In the genomic region with DNA sequence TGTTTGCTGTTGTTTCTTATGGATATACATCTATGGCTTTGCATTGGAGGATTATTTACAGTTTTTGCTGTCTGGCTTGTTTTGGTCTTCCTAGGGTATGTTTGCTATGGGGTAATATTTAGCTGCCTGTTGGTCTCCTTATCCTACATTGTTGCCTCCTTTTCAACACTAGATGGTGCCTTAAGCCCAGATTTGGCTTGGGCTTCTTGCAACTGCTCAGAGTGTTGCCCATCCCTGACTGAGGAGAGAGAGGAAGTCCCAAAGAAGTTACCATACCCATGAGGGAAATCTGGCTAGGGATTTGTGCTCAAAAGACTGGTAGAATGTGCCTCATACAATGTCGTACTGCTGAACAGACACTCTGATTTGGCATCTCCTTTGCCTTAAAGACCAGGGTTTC, we compare ENCODE assay signal across 9 cellular contexts.
DNase-seq lines count a peak whose midpoint lies in the region; ATAC-seq and TF ChIP-seq lines count a peak whose summit lies in the region.
"Had no signal": no experiment of that assay in that cellular context is flagged by ENCODE, and none has a peak within 500 bp of the region (broad histone marks: within the 10 kb centered on the region; RNA-seq: fewer than 3 reads in every experiment).

No MANE protein-coding gene starts in this region.

- ATAC-seq in left lobe of liver (peak; percentile 93), GM21737 (IDR thresholded peaks at IDR 0.05; ENCODE audit: unreplicated experiment) (no peak), HG02642 (IDR thresholded peaks at IDR 0.05; ENCODE audit: poor library complexity, unreplicated experiment) (no peak), HG02840 (IDR thresholded peaks at IDR 0.05; ENCODE audit: low FRiP score, unreplicated experiment) (no peak)
- ATAC-seq: naive thymus-derived CD4-positive, alpha-beta T cell had no signal

- DNase-seq in NCI-H524 (lab: John Stamatoyannopoulos, UW) (peak; percentile 43 to 64), NCI-H524 treated with DMSO at 0.1 percent for 48 hours (lab: John Stamatoyannopoulos, UW) (no peak), SKM-1 (lab: John Stamatoyannopoulos, UW; ENCODE audit: unreplicated experiment) (peak; percentile 20), left lobe of liver (ENCODE audit: low spot score) (no peak)

- peak; percentile 66 for TF ChIP-seq RAD21 in Ishikawa (IDR thresholded peaks at IDR 0.05; ENCODE audit: low read depth)

- TF ChIP-seq EP300 in Ishikawa (IDR thresholded peaks at IDR 0.05; ENCODE audit: borderline replicate concordance) = no peak

TF ChIP-seq in Ishikawa, 13 proteins besides CTCF, POLR2A, EP300 and RAD21:
- TF ChIP-seq, protein P1, sequence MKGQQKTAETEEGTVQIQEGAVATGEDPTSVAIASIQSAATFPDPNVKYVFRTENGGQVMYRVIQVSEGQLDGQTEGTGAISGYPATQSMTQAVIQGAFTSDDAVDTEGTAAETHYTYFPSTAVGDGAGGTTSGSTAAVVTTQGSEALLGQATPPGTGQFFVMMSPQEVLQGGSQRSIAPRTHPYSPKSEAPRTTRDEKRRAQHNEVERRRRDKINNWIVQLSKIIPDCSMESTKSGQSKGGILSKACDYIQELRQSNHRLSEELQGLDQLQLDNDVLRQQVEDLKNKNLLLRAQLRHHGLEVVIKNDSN (IDR thresholded peaks at IDR 0.05) = no peak
- no peak for TF ChIP-seq TCF12 (IDR thresholded peaks at IDR 0.05; ENCODE audit: low read depth)
- no peak for TF ChIP-seq ZBTB7A (IDR thresholded peaks at IDR 0.05; ENCODE audit: low read depth)
- no peak for TF ChIP-seq EGR1 (IDR thresholded peaks at IDR 0.05)
- TF ChIP-seq, protein P2, sequence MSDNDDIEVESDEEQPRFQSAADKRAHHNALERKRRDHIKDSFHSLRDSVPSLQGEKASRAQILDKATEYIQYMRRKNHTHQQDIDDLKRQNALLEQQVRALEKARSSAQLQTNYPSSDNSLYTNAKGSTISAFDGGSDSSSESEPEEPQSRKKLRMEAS (IDR thresholded peaks at IDR 0.05) = no peak
- no peak for TF ChIP-seq FOXM1 (IDR thresholded peaks at IDR 0.05; ENCODE audit: borderline replicate concordance, low read depth)
- TF ChIP-seq CREB1 (IDR thresholded peaks at IDR 0.05; ENCODE audit: low read depth) = no peak
- TF ChIP-seq CEBPB (IDR thresholded peaks at IDR 0.05) = no peak
- TF ChIP-seq TAF1 (IDR thresholded peaks at IDR 0.05; ENCODE audit: low read depth) = no peak
- TF ChIP-seq, protein P3, sequence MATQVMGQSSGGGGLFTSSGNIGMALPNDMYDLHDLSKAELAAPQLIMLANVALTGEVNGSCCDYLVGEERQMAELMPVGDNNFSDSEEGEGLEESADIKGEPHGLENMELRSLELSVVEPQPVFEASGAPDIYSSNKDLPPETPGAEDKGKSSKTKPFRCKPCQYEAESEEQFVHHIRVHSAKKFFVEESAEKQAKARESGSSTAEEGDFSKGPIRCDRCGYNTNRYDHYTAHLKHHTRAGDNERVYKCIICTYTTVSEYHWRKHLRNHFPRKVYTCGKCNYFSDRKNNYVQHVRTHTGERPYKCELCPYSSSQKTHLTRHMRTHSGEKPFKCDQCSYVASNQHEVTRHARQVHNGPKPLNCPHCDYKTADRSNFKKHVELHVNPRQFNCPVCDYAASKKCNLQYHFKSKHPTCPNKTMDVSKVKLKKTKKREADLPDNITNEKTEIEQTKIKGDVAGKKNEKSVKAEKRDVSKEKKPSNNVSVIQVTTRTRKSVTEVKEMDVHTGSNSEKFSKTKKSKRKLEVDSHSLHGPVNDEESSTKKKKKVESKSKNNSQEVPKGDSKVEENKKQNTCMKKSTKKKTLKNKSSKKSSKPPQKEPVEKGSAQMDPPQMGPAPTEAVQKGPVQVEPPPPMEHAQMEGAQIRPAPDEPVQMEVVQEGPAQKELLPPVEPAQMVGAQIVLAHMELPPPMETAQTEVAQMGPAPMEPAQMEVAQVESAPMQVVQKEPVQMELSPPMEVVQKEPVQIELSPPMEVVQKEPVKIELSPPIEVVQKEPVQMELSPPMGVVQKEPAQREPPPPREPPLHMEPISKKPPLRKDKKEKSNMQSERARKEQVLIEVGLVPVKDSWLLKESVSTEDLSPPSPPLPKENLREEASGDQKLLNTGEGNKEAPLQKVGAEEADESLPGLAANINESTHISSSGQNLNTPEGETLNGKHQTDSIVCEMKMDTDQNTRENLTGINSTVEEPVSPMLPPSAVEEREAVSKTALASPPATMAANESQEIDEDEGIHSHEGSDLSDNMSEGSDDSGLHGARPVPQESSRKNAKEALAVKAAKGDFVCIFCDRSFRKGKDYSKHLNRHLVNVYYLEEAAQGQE (IDR thresholded peaks at IDR 0.05; ENCODE audit: low read depth) = no peak
- no peak for TF ChIP-seq NFIC (IDR thresholded peaks at IDR 0.05)
- TF ChIP-seq YY1 (IDR thresholded peaks at IDR 0.05; ENCODE audit: low read depth) = no peak

Comparison
In these comparisons a context has a peak if more than half of its experiments do, and no peak if none do; other contexts are left out.
1. DNase-seq: peak in NCI-H524 (2 of 2) and SKM-1 (single experiment); none in NCI-H524 treated with DMSO at 0.1 percent for 48 hours (single experiment) and left lobe of liver (single experiment).